Comparison of ENCODE assay signal across 8 cellular contexts in the genomic region with DNA sequence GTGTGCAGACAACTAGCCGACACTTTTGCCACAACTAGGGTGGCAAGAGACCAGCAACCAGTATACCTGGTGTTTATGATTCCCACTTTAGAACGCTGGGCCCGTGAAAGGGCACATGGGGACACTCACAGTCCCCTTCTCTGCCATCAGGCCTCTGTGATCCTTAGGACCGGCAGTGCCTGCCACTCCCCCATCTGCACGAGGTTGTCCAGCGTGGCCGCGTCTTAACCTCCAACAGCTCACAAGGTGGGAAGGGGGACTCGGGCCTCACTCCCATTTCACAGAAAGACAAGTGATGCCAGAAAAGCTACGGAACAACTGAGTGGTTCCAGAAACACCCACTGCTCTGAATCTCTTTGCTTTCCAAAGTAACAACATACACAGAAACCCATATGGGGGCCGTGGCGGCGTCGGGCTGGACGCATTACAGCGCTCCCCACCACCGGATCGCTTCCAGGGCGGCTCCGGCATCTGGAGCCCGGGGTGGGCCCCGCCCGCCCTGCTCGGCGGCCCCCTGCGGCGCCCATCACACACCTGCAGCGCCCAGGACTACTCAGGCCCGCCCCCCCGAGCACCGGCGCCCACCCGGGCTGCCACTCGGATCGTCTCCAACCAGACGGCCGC. TPM values are rescaled to one million over a fixed set of nuclear protein-coding genes. Genes with fewer than 3 reads are reported as not detected.
DNase-seq lines count a peak whose midpoint lies in the region; TF ChIP-seq lines count a peak whose summit lies in the region.

No MANE protein-coding gene starts in this region.

- H3K4me1 ChIP-seq in colonic mucosa, result peaks cover 16% of the 10 kb centered on the region

- H3K27me3 ChIP-seq in colonic mucosa, result no peaks in the 10 kb centered on the region

- H3K36me3 Mint-ChIP-seq in IgD-negative memory B cell, result peaks cover 2% of the 10 kb centered on the region
- peaks cover 47% of the 10 kb centered on the region for H3K36me3 Mint-ChIP-seq in nephron progenitor cell (ENCODE audit: low read depth)

- DNase-seq in NCI-H748 (lab: John Stamatoyannopoulos, UW; ENCODE audit: unreplicated experiment) (peak; percentile 46), NCI-H748 treated with DMSO at 0.1 percent for 48 hours (lab: John Stamatoyannopoulos, UW) (no peak), colonic mucosa (no peak), nephron progenitor cell (no peak), G401 (ENCODE audit: low spot score) (no peak), NCI-H446 (lab: John Stamatoyannopoulos, UW) (no peak), NCI-H128 (lab: John Stamatoyannopoulos, UW; ENCODE audit: unreplicated experiment) (no peak)

- H3K27ac Mint-ChIP-seq in IgD-negative memory B cell, result peak overlapping the region in 1 of 3 donors; percentile 94
- peak overlapping the region; percentile 94 for H3K27ac Mint-ChIP-seq in nephron progenitor cell

- H3K4me3 Mint-ChIP-seq in IgD-negative memory B cell (peak overlapping the region; percentile 90 to 95 (median 94)), nephron progenitor cell (peak overlapping the region; percentile 90)

- in situ Hi-C loops in G401 (cut with HindIII; ENCODE audit: low sequenced_read_pairs), result no loop called here

- H3K9me3 Mint-ChIP-seq in IgD-negative memory B cell (no peaks in the 10 kb centered on the region), nephron progenitor cell (no peaks in the 10 kb centered on the region)

- H3K36me3 ChIP-seq in colonic mucosa, result no peaks in the 10 kb centered on the region

- peak overlapping the region; percentile 68 to 97 for H3K9ac ChIP-seq in colonic mucosa (ENCODE audit: low read depth in 2 of 2, low read length in 2 of 2)

- peak overlapping the region; percentile 96 for H3K4me3 ChIP-seq in colonic mucosa

- H3K9me3 ChIP-seq in colonic mucosa, result no peaks in the 10 kb centered on the region

- H3K27ac ChIP-seq in colonic mucosa, result peak overlapping the region; percentile 91

- TF ChIP-seq CTCF in colonic mucosa (IDR thresholded peaks at IDR 0.05) (no peak), nephron progenitor cell (IDR thresholded peaks at IDR 0.05) (no peak)

- H3K4me1 Mint-ChIP-seq in IgD-negative memory B cell (peaks cover 2 to 14% (median 5%) of the 10 kb centered on the region in 3 donors), nephron progenitor cell (peaks cover 44% of the 10 kb centered on the region)

- intact Hi-C loops in colonic mucosa (cut with DNase I), result loop anchor here (10.0 kb wide), 1 partner anchor 126 kb away; no protein-coding TSS in a partner anchor

- H3K27me3 Mint-ChIP-seq in IgD-negative memory B cell (no peaks in the 10 kb centered on the region), nephron progenitor cell (ENCODE audit: low read depth, poor library complexity) (no peaks in the 10 kb centered on the region)

RNA-seq across cellular contexts. Expression of gene ZNF496, which starts 1.0 kb away (rescaled TPM):
- 7.9 TPM for polyA plus RNA-seq in IgD-negative memory B cell
- 10 to 100 TPM; 11.7 to 15.6 TPM for total RNA-seq in colonic mucosa
- 42.5 and 61.8 TPM in 2 replicates for total RNA-seq in G401 (2014; rRNA removed; shearing (Covaris generic))
